Comparison of ENCODE assay signal across 24 cellular contexts in the genomic region with DNA sequence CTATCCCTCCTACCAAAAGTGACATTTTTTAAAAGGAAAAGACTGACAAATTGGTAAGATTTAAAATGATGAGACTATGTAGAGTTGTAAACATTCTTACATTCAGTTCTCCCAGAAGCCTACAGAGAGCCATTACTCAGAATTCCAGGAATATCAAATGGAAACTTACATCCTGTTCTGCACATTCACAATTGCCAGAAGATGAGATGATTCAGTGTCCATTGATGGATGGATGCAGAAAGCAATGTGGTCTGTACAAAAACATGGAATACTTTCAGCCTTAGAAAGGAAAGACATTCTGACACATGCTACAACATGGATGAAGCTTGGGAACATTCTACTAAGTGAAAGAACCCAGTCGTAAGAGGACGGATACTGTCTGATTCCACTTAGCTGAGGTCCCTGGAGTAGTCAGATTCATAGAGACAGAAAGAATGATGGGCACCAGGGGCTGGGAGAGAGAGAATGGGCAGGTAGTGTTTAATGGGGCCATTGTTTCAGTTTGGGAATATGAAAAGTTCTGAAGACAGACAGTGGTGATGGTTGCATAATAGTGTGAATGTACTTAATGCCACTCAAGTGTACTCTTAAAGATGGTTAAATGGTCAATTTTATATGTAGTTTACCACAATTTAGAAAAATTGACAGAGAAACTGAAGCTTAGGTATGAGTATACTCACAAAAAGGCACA. TPM values are rescaled to one million over a fixed set of nuclear protein-coding genes. Genes with fewer than 3 reads are reported as not detected.
A peak's percentile ranks its signal among the peaks of the same experiment; 100 is the strongest.
DNase-seq lines count a peak whose midpoint lies in the region; ATAC-seq and TF ChIP-seq lines count a peak whose summit lies in the region.
"Had no signal": no experiment of that assay in that cellular context is flagged by ENCODE, and none has a peak within 500 bp of the region (broad histone marks: within the 10 kb centered on the region; RNA-seq: fewer than 3 reads in every experiment).

No MANE protein-coding gene starts in this region.

- BruUV-seq in MCF 10A (replicated peaks; lab: Mats Ljungman, UMichigan) (no TSS peak), Caco-2 (replicated peaks; lab: Mats Ljungman, UMichigan) (no TSS peak)

- intact Hi-C loops in activated CD4-positive, alpha-beta T cell treated with anti-CD3 and anti-CD28 coated beads, Interleukin-2, amount 10 ng/mL, durations not matched to agents 24 days and 14 days (cut with micrococcal nuclease): no loop called here
- intact Hi-C loops in spleen (cut with DNase I; ENCODE audit: low total_unique reads): no loop called here
- intact Hi-C loops in MCF 10A (cut with micrococcal nuclease): no loop called here
- intact Hi-C loops in Caco-2 (cut with micrococcal nuclease; ENCODE audit: unreplicated experiment): no loop called here

- H3K27ac ChIP-seq in spleen: peak overlapping the region in 6 of 8 donors; percentile 23 to 73 (median 43)
- H3K27ac ChIP-seq: PC-9 had no signal

- peaks cover 29% of the 10 kb centered on the region for H3K4me1 Mint-ChIP-seq in activated CD4-positive, alpha-beta T cell treated with anti-CD3 and anti-CD28 coated beads, Interleukin-2, amount 10 ng/mL, durations not matched to agents 24 days and 14 days
- H3K4me1 Mint-ChIP-seq in activated T-helper 17 cell treated with anti-CD3 and anti-CD28 coated beads, Interleukin-2, amount 50 U/mL, for 72 hours: peaks cover 4% of the 10 kb centered on the region
- H3K4me1 Mint-ChIP-seq in MCF 10A (ENCODE audit: insufficient read depth, unreplicated experiment) (no peaks in the 10 kb centered on the region), Caco-2 (ENCODE audit: low read depth, unreplicated experiment) (peaks cover 13% of the 10 kb centered on the region)
- H3K4me1 Mint-ChIP-seq: CD8-positive, alpha-beta memory T cell had no signal

- no peak for TF ChIP-seq CTCF in spleen (IDR thresholded peaks at IDR 0.05 in 8 of 11, conservative IDR thresholded peaks at IDR 0.05 in 3 of 11)
- no peak for TF ChIP-seq CTCF in MCF 10A (IDR thresholded peaks at IDR 0.05; ENCODE audit: unreplicated experiment)
- no peak for TF ChIP-seq CTCF in Caco-2 (IDR thresholded peaks at IDR 0.05; ENCODE audit: insufficient read depth in 1 of 2, low read depth in 1 of 2, low read length in 1 of 2, severe bottlenecking in 1 of 2, unreplicated experiment in 1 of 2)

- DNase-seq in activated CD4-positive, alpha-beta T cell treated with anti-CD3 and anti-CD28 coated beads, Interleukin-2, amount 10 ng/mL, durations not matched to agents 24 days and 14 days: no peak
- no peak for DNase-seq in activated CD4-positive, alpha-beta T cell treated with anti-CD3 and anti-CD28 coated beads, Interleukin-2, amount 50 U/mL, for 48 hours
- DNase-seq in dermis blood vessel endothelial cell: peak; percentile 11
- DNase-seq in spleen: no peak
- no peak for DNase-seq in MCF 10A (ENCODE audit: unreplicated experiment)
- DNase-seq in Caco-2: no peak
- DNase-seq: 8988T; AML-193; C1 segment of cervical spinal cord; CD8-positive, alpha-beta memory T cell; EL; GF-D8; NCI-H1092; NCI-H1436; NCI-H187 treated with DMSO at 0.1 percent for 48 hours; NCI-H2227 treated with DMSO at 0.1 percent for 48 hours; NCI-H510A; PC-9; RPMI8226; SHP77 had no signal

- H3K4me3 ChIP-seq in spleen: no peak overlapping the region
- H3K4me3 ChIP-seq in Caco-2 (ENCODE audit: low read depth, low read length): no peak overlapping the region
- H3K4me3 ChIP-seq: GM23338, HAP-1, PC-9 had no signal

- no peaks in the 10 kb centered on the region for H3K9me3 Mint-ChIP-seq in activated CD4-positive, alpha-beta T cell treated with anti-CD3 and anti-CD28 coated beads, Interleukin-2, amount 10 ng/mL, durations not matched to agents 24 days and 14 days
- no peaks in the 10 kb centered on the region for H3K9me3 Mint-ChIP-seq in activated T-helper 17 cell treated with anti-CD3 and anti-CD28 coated beads, Interleukin-2, amount 50 U/mL, for 72 hours
- no peaks in the 10 kb centered on the region for H3K9me3 Mint-ChIP-seq in MCF 10A (ENCODE audit: unreplicated experiment)
- no peaks in the 10 kb centered on the region for H3K9me3 Mint-ChIP-seq in Caco-2 (ENCODE audit: unreplicated experiment)
- H3K9me3 Mint-ChIP-seq: CD8-positive, alpha-beta memory T cell; GM23338 had no signal

- no peaks in the 10 kb centered on the region for H3K9me3 ChIP-seq in spleen
- peaks cover 5% of the 10 kb centered on the region; the same call in 1 of the 2 replicates for H3K9me3 ChIP-seq in Caco-2
- H3K9me3 ChIP-seq: HAP-1 had no signal

- no peak overlapping the region for H3K4me3 Mint-ChIP-seq in activated CD4-positive, alpha-beta T cell treated with anti-CD3 and anti-CD28 coated beads, Interleukin-2, amount 10 ng/mL, durations not matched to agents 24 days and 14 days
- no peak overlapping the region for H3K4me3 Mint-ChIP-seq in activated T-helper 17 cell treated with anti-CD3 and anti-CD28 coated beads, Interleukin-2, amount 50 U/mL, for 72 hours
- H3K4me3 Mint-ChIP-seq in MCF 10A (ENCODE audit: unreplicated experiment): no peak overlapping the region
- no peak overlapping the region for H3K4me3 Mint-ChIP-seq in Caco-2 (ENCODE audit: unreplicated experiment)
- H3K4me3 Mint-ChIP-seq: CD8-positive, alpha-beta memory T cell; GM23338 had no signal

- peaks cover 84% of the 10 kb centered on the region for H3K36me3 Mint-ChIP-seq in activated CD4-positive, alpha-beta T cell treated with anti-CD3 and anti-CD28 coated beads, Interleukin-2, amount 10 ng/mL, durations not matched to agents 24 days and 14 days (ENCODE audit: low read depth)
- peaks cover 97% of the 10 kb centered on the region for H3K36me3 Mint-ChIP-seq in activated T-helper 17 cell treated with anti-CD3 and anti-CD28 coated beads, Interleukin-2, amount 50 U/mL, for 72 hours (ENCODE audit: low read depth)
- H3K36me3 Mint-ChIP-seq in MCF 10A (ENCODE audit: insufficient read depth, unreplicated experiment): no peaks in the 10 kb centered on the region
- H3K36me3 Mint-ChIP-seq in Caco-2 (ENCODE audit: insufficient read depth, unreplicated experiment): peaks cover 10% of the 10 kb centered on the region

- ATAC-seq in activated T-helper 17 cell treated with anti-CD3 and anti-CD28 coated beads, Interleukin-2, amount 50 U/mL, for 72 hours (replicated peaks): no peak
- ATAC-seq in GM21360 (IDR thresholded peaks at IDR 0.05; ENCODE audit: unreplicated experiment): no peak
- ATAC-seq: GM23338 had no signal

- no peak for TF ChIP-seq POLR2A in spleen (IDR thresholded peaks at IDR 0.05)

- H3K36me3 ChIP-seq in spleen (peaks cover 9 to 100% (median 94%) of the 10 kb centered on the region in 6 donors), Caco-2 (ENCODE audit: control insufficient read depth, insufficient read depth, low read length) (no peaks in the 10 kb centered on the region)
- H3K36me3 ChIP-seq: HAP-1 had no signal

- CTCF ChIA-PET in MCF 10A (lab: Yijun Ruan, JAX): no interaction called here
- CTCF ChIA-PET in Caco-2 (lab: Charles Lee): no interaction called here

- H3K4me1 ChIP-seq in spleen: peaks cover 0 to 9% (median 0%) of the 10 kb centered on the region in 6 donors
- peaks cover 18% of the 10 kb centered on the region for H3K4me1 ChIP-seq in Caco-2
- H3K4me1 ChIP-seq: HAP-1 had no signal

- H3K27me3 Mint-ChIP-seq in activated CD4-positive, alpha-beta T cell treated with anti-CD3 and anti-CD28 coated beads, Interleukin-2, amount 10 ng/mL, durations not matched to agents 24 days and 14 days: no peaks in the 10 kb centered on the region
- no peaks in the 10 kb centered on the region for H3K27me3 Mint-ChIP-seq in activated T-helper 17 cell treated with anti-CD3 and anti-CD28 coated beads, Interleukin-2, amount 50 U/mL, for 72 hours
- H3K27me3 Mint-ChIP-seq in MCF 10A (ENCODE audit: insufficient read depth, unreplicated experiment) (no peaks in the 10 kb centered on the region), Caco-2 (ENCODE audit: insufficient read depth, unreplicated experiment) (no peaks in the 10 kb centered on the region)

- H3K27ac Mint-ChIP-seq in activated CD4-positive, alpha-beta T cell treated with anti-CD3 and anti-CD28 coated beads, Interleukin-2, amount 10 ng/mL, durations not matched to agents 24 days and 14 days: peak overlapping the region; percentile 27
- H3K27ac Mint-ChIP-seq in activated T-helper 17 cell treated with anti-CD3 and anti-CD28 coated beads, Interleukin-2, amount 50 U/mL, for 72 hours: peak overlapping the region; percentile 33
- no peak overlapping the region for H3K27ac Mint-ChIP-seq in MCF 10A (ENCODE audit: low read depth, unreplicated experiment)
- H3K27ac Mint-ChIP-seq in Caco-2 (ENCODE audit: unreplicated experiment): no peak overlapping the region
- H3K27ac Mint-ChIP-seq: GM23338 had no signal

- 95 to 97% (median 96%) methylated on average over 2 of the region's 2 CpGs for WGBS in spleen, 5 donors

- H3K27me3 ChIP-seq in spleen (replicated peaks in 1 of 7) (no peaks in the 10 kb centered on the region), Caco-2 (replicated peaks; ENCODE audit: control insufficient read depth, insufficient read depth, low read length) (no peaks in the 10 kb centered on the region)

- POLR2A ChIA-PET in MCF 10A (lab: Yijun Ruan, JAX): no interaction called here
- POLR2A ChIA-PET in Caco-2 (lab: Charles Lee): no interaction called here

RNA-seq across cellular contexts. Expression of gene MX1, which starts 16.6 kb away (rescaled TPM):
- total RNA-seq in activated CD4-positive, alpha-beta T cell treated with anti-CD3 and anti-CD28 coated beads, Interleukin-2, amount 10 ng/mL, durations not matched to agents 24 days and 14 days: 88.8 and 90.5 TPM in 2 replicates
- total RNA-seq in activated T-helper 17 cell treated with anti-CD3 and anti-CD28 coated beads, Interleukin-2, amount 50 U/mL, for 72 hours: 10 to 100 TPM; 14.2 to 32.5 TPM
- 10.0 and 10.4 TPM in 2 replicates for total RNA-seq in dermis blood vessel endothelial cell
- 100 to 1,000 TPM in 5 of 7 donors, 10 to 100 TPM in 2; 67.4 to 148 (median 118) TPM for total RNA-seq in spleen
- polyA plus RNA-seq in spleen: 10 to 100 TPM; 32.8 to 56.5 (median 36.3) TPM
- 1.8 and 2.4 TPM in 2 replicates for total RNA-seq in MCF 10A (2022)
- total RNA-seq in Caco-2 (2022): 16.3 and 18.9 TPM in 2 replicates

Comparison
In these comparisons a context has a peak if more than half of its experiments do, and no peak if none do; other contexts are left out.
1. H3K27ac Mint-ChIP-seq: peak in activated CD4-positive, alpha-beta T cell treated with anti-CD3 and anti-CD28 coated beads, Interleukin-2, amount 10 ng/mL, durations not matched to agents 24 days and 14 days (single experiment) and activated T-helper 17 cell treated with anti-CD3 and anti-CD28 coated beads, Interleukin-2, amount 50 U/mL, for 72 hours (single experiment); none in MCF 10A (single experiment) and Caco-2 (single experiment).